In the genomic region with DNA sequence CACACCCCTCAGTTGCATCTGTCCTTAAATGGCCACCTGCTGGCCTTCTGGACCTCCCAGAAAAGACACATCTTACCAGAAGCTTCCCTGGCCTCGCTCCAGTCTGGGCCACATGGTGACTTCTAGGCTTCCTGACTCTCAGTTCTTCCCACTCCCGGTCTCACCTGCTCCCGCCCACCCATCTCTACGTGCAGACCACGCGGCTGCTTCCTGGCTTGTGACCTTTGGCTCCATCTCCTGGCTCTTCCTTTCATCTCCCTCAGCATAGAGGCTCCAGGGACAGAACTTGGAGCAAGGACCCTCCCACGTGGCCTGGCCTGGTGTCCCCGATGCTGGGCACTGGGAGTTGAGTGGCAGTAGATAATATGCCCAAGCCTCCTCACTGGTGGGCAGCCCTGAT, we compare ENCODE assay signal across 16 cellular contexts.
DNase-seq lines count a peak whose midpoint lies in the region; ATAC-seq and TF ChIP-seq lines count a peak whose summit lies in the region.
"Had no signal": no experiment of that assay in that cellular context is flagged by ENCODE, and none has a peak within 500 bp of the region (broad histone marks: within the 10 kb centered on the region; RNA-seq: fewer than 3 reads in every experiment).

No MANE protein-coding gene starts in this region.

- H3K27me3 ChIP-seq in DND-41 (ENCODE audit: insufficient read depth, low read length, poor library complexity): no peaks in the 10 kb centered on the region
- H3K27me3 ChIP-seq: brain microvascular endothelial cell, neutrophil had no signal

- peaks cover 87% of the 10 kb centered on the region for H3K4me1 Mint-ChIP-seq in brain
- peaks cover 63% of the 10 kb centered on the region for H3K4me1 Mint-ChIP-seq in nephron

- H3K4me2 ChIP-seq in DND-41 (ENCODE audit: insufficient read depth, low read length): no peak overlapping the region

- no peak overlapping the region for H3K9ac ChIP-seq in DND-41 (ENCODE audit: low read depth, low read length)

- no peaks in the 10 kb centered on the region for H4K20me1 ChIP-seq in DND-41 (ENCODE audit: insufficient read depth, low read length)

- H2AFZ ChIP-seq in DND-41 (ENCODE audit: low read depth, low read length): no peak overlapping the region

- H3K27ac ChIP-seq in 22Rv1 (no peak overlapping the region), DND-41 (ENCODE audit: low read length) (no peak overlapping the region)
- H3K27ac ChIP-seq: brain microvascular endothelial cell, neutrophil had no signal

- peaks cover 9% of the 10 kb centered on the region for H3K27me3 Mint-ChIP-seq in brain
- peaks cover 15% of the 10 kb centered on the region for H3K27me3 Mint-ChIP-seq in nephron (ENCODE audit: low read depth)
- H3K27me3 Mint-ChIP-seq: activated CD8-positive, alpha-beta T cell treated with anti-CD3 and anti-CD28 coated beads for 36 hours; activated T-cell treated with anti-CD3 and anti-CD28 coated beads, Interleukin-2, amount 50 U/mL, for 24 hours; T-cell had no signal

- H3K27ac Mint-ChIP-seq in brain (peak overlapping the region in 4 of 5 experiments; percentile 54 to 98 (median 96)), nephron (peak overlapping the region in 2 of 3 experiments; percentile 49 to 50)
- H3K27ac Mint-ChIP-seq: activated CD8-positive, alpha-beta T cell treated with anti-CD3 and anti-CD28 coated beads for 36 hours had no signal

- H3K9me3 Mint-ChIP-seq in brain (peaks cover 0 to 2% (median 0%) of the 10 kb centered on the region in 5 experiments), nephron (no peaks in the 10 kb centered on the region)
- H3K9me3 Mint-ChIP-seq: activated CD8-positive, alpha-beta T cell treated with anti-CD3 and anti-CD28 coated beads for 36 hours; activated T-cell treated with anti-CD3 and anti-CD28 coated beads, Interleukin-2, amount 50 U/mL, for 24 hours; T-cell had no signal

- H3K9me3 ChIP-seq in DND-41 (ENCODE audit: insufficient read depth, low read length, severe bottlenecking): no peaks in the 10 kb centered on the region
- H3K9me3 ChIP-seq: neutrophil had no signal

- H3K36me3 Mint-ChIP-seq in brain (no peaks in the 10 kb centered on the region), nephron (ENCODE audit: low read depth) (no peaks in the 10 kb centered on the region)
- H3K36me3 Mint-ChIP-seq: T-cell had no signal

- H3K36me3 ChIP-seq in DND-41 (ENCODE audit: insufficient read depth, low read length): no peaks in the 10 kb centered on the region
- H3K36me3 ChIP-seq: brain microvascular endothelial cell, neutrophil had no signal

- H3K4me3 ChIP-seq in DND-41 (ENCODE audit: low read depth in 1 of 2, low read length in 2 of 2): no peak overlapping the region

- H3K4me3 Mint-ChIP-seq in brain: no peak overlapping the region
- H3K4me3 Mint-ChIP-seq in nephron: no peak overlapping the region
- H3K4me3 Mint-ChIP-seq: activated CD8-positive, alpha-beta T cell treated with anti-CD3 and anti-CD28 coated beads for 36 hours; activated T-cell treated with anti-CD3 and anti-CD28 coated beads, Interleukin-2, amount 50 U/mL, for 24 hours; T-cell had no signal

- TF ChIP-seq CTCF in 22Rv1 (IDR thresholded peaks at IDR 0.05) (peak; percentile 17), DND-41 (IDR thresholded peaks at IDR 0.05; ENCODE audit: borderline replicate concordance, extremely low read depth, low read length, poor library complexity, severe bottlenecking) (peak; percentile 36), brain (conservative IDR thresholded peaks at IDR 0.05) (no peak), nephron (IDR thresholded peaks at IDR 0.05; ENCODE audit: unreplicated experiment in 3 of 3) (no peak)

- ATAC-seq in DND-41 (ENCODE audit: insufficient read depth, low read depth) (no peak), HG03280 (IDR thresholded peaks at IDR 0.05; ENCODE audit: unreplicated experiment) (no peak)
- ATAC-seq: activated CD8-positive, alpha-beta T cell treated with anti-CD3 and anti-CD28 coated beads for 36 hours; T-cell had no signal

- DNase-seq in DND-41 (no peak), COR-L47 (lab: John Stamatoyannopoulos, UW) (no peak), cerebellar nuclear complex (lab: John Stamatoyannopoulos, UW) (no peak)
- DNase-seq in effector CD8-positive, alpha-beta T cell (lab: John Stamatoyannopoulos, UW): no peak
- DNase-seq: activated CD8-positive, alpha-beta T cell treated with anti-CD3 and anti-CD28 coated beads for 36 hours; activated T-cell treated with anti-CD3 and anti-CD28 coated beads, Interleukin-2, amount 50 U/mL, for 24 hours; brain microvascular endothelial cell; NCI-H1930; NCI-H446; Right ventricle myocardium superior; T-cell had no signal

- peaks cover 28% of the 10 kb centered on the region for H3K4me1 ChIP-seq in DND-41 (ENCODE audit: insufficient read depth, low read length)

- H3K79me2 ChIP-seq in DND-41 (ENCODE audit: insufficient read depth, low read length): no peaks in the 10 kb centered on the region

Comparison
In these comparisons a context has a peak if more than half of its experiments do, and no peak if none do; other contexts are left out.
1. CTCF ChIP-seq: peak in 22Rv1 (single experiment) and DND-41 (single experiment); none in brain (0 of 2) and nephron (0 of 3).